10 cellular contexts compared by ENCODE assay signal in the genomic region with DNA sequence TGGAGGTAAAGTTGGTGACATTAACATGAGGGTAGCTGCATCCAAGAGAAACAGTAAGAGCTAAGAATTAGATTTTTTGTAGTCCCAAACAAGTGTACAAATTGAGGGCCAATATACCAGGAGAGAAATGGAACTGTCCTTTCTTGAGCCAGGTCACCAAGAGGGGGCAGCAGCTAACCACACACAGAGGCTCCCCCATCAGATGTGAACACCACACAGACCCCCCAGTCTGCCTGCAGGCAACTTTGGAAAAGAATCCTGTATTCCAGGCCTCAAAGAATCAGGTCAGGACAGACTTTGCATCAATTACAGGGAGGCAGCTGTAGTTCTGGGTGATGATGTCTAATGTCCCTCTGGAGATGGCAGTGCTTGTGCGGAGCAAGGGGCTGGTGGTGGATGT.
DNase-seq lines count a peak whose midpoint lies in the region; ATAC-seq and TF ChIP-seq lines count a peak whose summit lies in the region.
"Had no signal": no experiment of that assay in that cellular context is flagged by ENCODE, and none has a peak within 500 bp of the region (broad histone marks: within the 10 kb centered on the region; RNA-seq: fewer than 3 reads in every experiment).

No MANE protein-coding gene starts in this region.

- intact Hi-C loops in activated CD4-positive, alpha-beta T cell treated with anti-CD3 and anti-CD28 coated beads, Interleukin-2, amount 10 ng/mL, durations not matched to agents 24 days and 14 days (cut with micrococcal nuclease): no loop called here

- peaks cover 14% of the 10 kb centered on the region for H3K27me3 Mint-ChIP-seq in activated CD4-positive, alpha-beta T cell treated with anti-CD3 and anti-CD28 coated beads, Interleukin-2, amount 10 ng/mL, durations not matched to agents 24 days and 14 days

- DNase-seq in AG09319 (ENCODE audit: extremely low read depth, low read depth) (no peak), SK-N-SH (peak; percentile 78), iris pigment epithelial cell (ENCODE audit: low read depth) (peak; percentile 36), mesenteric fat pad (ENCODE audit: low spot score) (no peak)
- DNase-seq in activated CD4-positive, alpha-beta T cell treated with anti-CD3 and anti-CD28 coated beads, Interleukin-2, amount 10 ng/mL, durations not matched to agents 24 days and 14 days: no peak
- DNase-seq: activated naive CD4-positive, alpha-beta T cell treated with anti-CD3 and anti-CD28 coated beads, Interleukin-2, amount 10 ng/mL, durations not matched to agents 7 days and 5 days; NCI-H1048 had no signal

- peaks cover 12 to 15% of the 10 kb centered on the region in 2 experiments; a peak in 3 of 4 replicates for H3K4me1 ChIP-seq in SK-N-SH (ENCODE audit: control insufficient read depth in 1 of 2, insufficient read depth in 2 of 2, low read depth in 1 of 2, low read length in 1 of 2)

- H3K9ac ChIP-seq in SK-N-SH: no peak overlapping the region

- no peaks in the 10 kb centered on the region for H3K36me3 Mint-ChIP-seq in activated CD4-positive, alpha-beta T cell treated with anti-CD3 and anti-CD28 coated beads, Interleukin-2, amount 10 ng/mL, durations not matched to agents 24 days and 14 days (ENCODE audit: low read depth)
- H3K36me3 Mint-ChIP-seq: activated naive CD4-positive, alpha-beta T cell treated with anti-CD3 and anti-CD28 coated beads, Interleukin-2, amount 10 ng/mL, durations not matched to agents 7 days and 5 days had no signal

- no peak overlapping the region; a peak in 1 of 4 replicates for H3K27ac ChIP-seq in SK-N-SH (ENCODE audit: low read depth in 2 of 2, low read length in 1 of 2)

- H4K20me1 ChIP-seq in SK-N-SH (ENCODE audit: insufficient read depth): no peaks in the 10 kb centered on the region

- H3K9me3 Mint-ChIP-seq in activated CD4-positive, alpha-beta T cell treated with anti-CD3 and anti-CD28 coated beads, Interleukin-2, amount 10 ng/mL, durations not matched to agents 24 days and 14 days: no peaks in the 10 kb centered on the region
- H3K9me3 Mint-ChIP-seq: activated naive CD4-positive, alpha-beta T cell treated with anti-CD3 and anti-CD28 coated beads, Interleukin-2, amount 10 ng/mL, durations not matched to agents 7 days and 5 days had no signal

- no peaks in the 10 kb centered on the region for H3K9me3 ChIP-seq in SK-N-SH

- CTCF ChIA-PET in SK-N-SH (lab: Yijun Ruan, JAX): interaction anchor here (0.6 to 10.8 kb wide), 40 partner anchors 12 to 218 kb away, joined by 3 to 138 read pairs (median 4); a partner anchor contains a TSS

- H3K4me3 ChIP-seq in SK-N-SH (ENCODE audit: low read depth in 2 of 2, low read length in 1 of 2): no peak overlapping the region; a peak in 1 of 4 replicates

- TF ChIP-seq RAD21 in SK-N-SH (IDR thresholded peaks at IDR 0.05; ENCODE audit: low read length): peak; percentile 82

- ATAC-seq in GM18907 (IDR thresholded peaks at IDR 0.05; ENCODE audit: unreplicated experiment) (no peak), HG03442 (IDR thresholded peaks at IDR 0.05; ENCODE audit: unreplicated experiment) (no peak)

- no peak overlapping the region for H3K4me3 Mint-ChIP-seq in activated CD4-positive, alpha-beta T cell treated with anti-CD3 and anti-CD28 coated beads, Interleukin-2, amount 10 ng/mL, durations not matched to agents 24 days and 14 days
- H3K4me3 Mint-ChIP-seq: activated naive CD4-positive, alpha-beta T cell treated with anti-CD3 and anti-CD28 coated beads, Interleukin-2, amount 10 ng/mL, durations not matched to agents 7 days and 5 days had no signal

- no peak overlapping the region for H2AFZ ChIP-seq in SK-N-SH (ENCODE audit: low read depth)

- H3K79me2 ChIP-seq in SK-N-SH (ENCODE audit: insufficient read depth): no peaks in the 10 kb centered on the region

- H3K9me2 ChIP-seq in SK-N-SH: no peaks in the 10 kb centered on the region

- peaks cover 19% of the 10 kb centered on the region for H3F3A ChIP-seq in SK-N-SH (replicated peaks; ENCODE audit: insufficient read depth)

- no peak overlapping the region for H3K27ac Mint-ChIP-seq in activated CD4-positive, alpha-beta T cell treated with anti-CD3 and anti-CD28 coated beads, Interleukin-2, amount 10 ng/mL, durations not matched to agents 24 days and 14 days
- H3K27ac Mint-ChIP-seq: activated naive CD4-positive, alpha-beta T cell treated with anti-CD3 and anti-CD28 coated beads, Interleukin-2, amount 10 ng/mL, durations not matched to agents 7 days and 5 days had no signal

- WGBS in SK-N-SH (ENCODE audit: low lambda C conversion rate): 91% methylated on average over 1 of the region's 1 CpG

- H3K4me1 Mint-ChIP-seq in activated CD4-positive, alpha-beta T cell treated with anti-CD3 and anti-CD28 coated beads, Interleukin-2, amount 10 ng/mL, durations not matched to agents 24 days and 14 days: no peaks in the 10 kb centered on the region
- H3K4me1 Mint-ChIP-seq: activated naive CD4-positive, alpha-beta T cell treated with anti-CD3 and anti-CD28 coated beads, Interleukin-2, amount 10 ng/mL, durations not matched to agents 7 days and 5 days had no signal

- POLR2A ChIA-PET in SK-N-SH (lab: Yijun Ruan, JAX): interaction anchor here (1.3 kb wide), 1 partner anchor 39 kb away, joined by 4 read pairs; no protein-coding TSS in a partner anchor

- TF ChIP-seq CTCF in AG09319 (IDR thresholded peaks at IDR 0.05; ENCODE audit: low read depth, low read length): peak; percentile 37
- peak; percentile 52; the same call in 2 of the 3 replicates for TF ChIP-seq CTCF in GM12872 (IDR thresholded peaks at IDR 0.05; ENCODE audit: insufficient read depth, low read depth, low read length)
- peak; percentile 75 for TF ChIP-seq CTCF in SK-N-SH (IDR thresholded peaks at IDR 0.05)

- no peak overlapping the region for H3K4me2 ChIP-seq in SK-N-SH

- peak in 1 of 2 experiments; percentile 26; a peak in 1 of 4 replicates for TF ChIP-seq EP300 in SK-N-SH (IDR thresholded peaks at IDR 0.05; ENCODE audit: borderline replicate concordance in 1 of 2, low read depth in 1 of 2, low read length in 1 of 2)

- H3K36me3 ChIP-seq in SK-N-SH (replicated peaks in 1 of 2; ENCODE audit: control insufficient read depth in 1 of 2, insufficient read depth in 2 of 2, low read length in 1 of 2): no peaks in the 10 kb centered on the region

- no peaks in the 10 kb centered on the region for H3K27me3 ChIP-seq in SK-N-SH (ENCODE audit: insufficient read depth)

TF ChIP-seq in SK-N-SH, 30 proteins besides CTCF, POLR2A, EP300 and RAD21:
- TF ChIP-seq RFX5 (IDR thresholded peaks at IDR 0.05; ENCODE audit: low read length): no peak
- TF ChIP-seq TEAD4 (IDR thresholded peaks at IDR 0.05; ENCODE audit: borderline replicate concordance, insufficient read depth): no peak
- no peak for TF ChIP-seq FOXM1 (IDR thresholded peaks at IDR 0.05; ENCODE audit: low read depth)
- TF ChIP-seq TCF12 (IDR thresholded peaks at IDR 0.05): no peak
- TF ChIP-seq SIN3A (IDR thresholded peaks at IDR 0.05; ENCODE audit: borderline replicate concordance, low read depth, low read length): no peak
- TF ChIP-seq CHD2 (IDR thresholded peaks at IDR 0.05; ENCODE audit: low read length, partially characterized antibody): no peak
- peak; percentile 12; the same call in 1 of the 2 replicates for TF ChIP-seq RCOR1 (IDR thresholded peaks at IDR 0.05; ENCODE audit: low read length)
- TF ChIP-seq EZH2phosphoT487 (IDR thresholded peaks at IDR 0.05; ENCODE audit: borderline replicate concordance, low read depth): no peak
- TF ChIP-seq, protein P1, sequence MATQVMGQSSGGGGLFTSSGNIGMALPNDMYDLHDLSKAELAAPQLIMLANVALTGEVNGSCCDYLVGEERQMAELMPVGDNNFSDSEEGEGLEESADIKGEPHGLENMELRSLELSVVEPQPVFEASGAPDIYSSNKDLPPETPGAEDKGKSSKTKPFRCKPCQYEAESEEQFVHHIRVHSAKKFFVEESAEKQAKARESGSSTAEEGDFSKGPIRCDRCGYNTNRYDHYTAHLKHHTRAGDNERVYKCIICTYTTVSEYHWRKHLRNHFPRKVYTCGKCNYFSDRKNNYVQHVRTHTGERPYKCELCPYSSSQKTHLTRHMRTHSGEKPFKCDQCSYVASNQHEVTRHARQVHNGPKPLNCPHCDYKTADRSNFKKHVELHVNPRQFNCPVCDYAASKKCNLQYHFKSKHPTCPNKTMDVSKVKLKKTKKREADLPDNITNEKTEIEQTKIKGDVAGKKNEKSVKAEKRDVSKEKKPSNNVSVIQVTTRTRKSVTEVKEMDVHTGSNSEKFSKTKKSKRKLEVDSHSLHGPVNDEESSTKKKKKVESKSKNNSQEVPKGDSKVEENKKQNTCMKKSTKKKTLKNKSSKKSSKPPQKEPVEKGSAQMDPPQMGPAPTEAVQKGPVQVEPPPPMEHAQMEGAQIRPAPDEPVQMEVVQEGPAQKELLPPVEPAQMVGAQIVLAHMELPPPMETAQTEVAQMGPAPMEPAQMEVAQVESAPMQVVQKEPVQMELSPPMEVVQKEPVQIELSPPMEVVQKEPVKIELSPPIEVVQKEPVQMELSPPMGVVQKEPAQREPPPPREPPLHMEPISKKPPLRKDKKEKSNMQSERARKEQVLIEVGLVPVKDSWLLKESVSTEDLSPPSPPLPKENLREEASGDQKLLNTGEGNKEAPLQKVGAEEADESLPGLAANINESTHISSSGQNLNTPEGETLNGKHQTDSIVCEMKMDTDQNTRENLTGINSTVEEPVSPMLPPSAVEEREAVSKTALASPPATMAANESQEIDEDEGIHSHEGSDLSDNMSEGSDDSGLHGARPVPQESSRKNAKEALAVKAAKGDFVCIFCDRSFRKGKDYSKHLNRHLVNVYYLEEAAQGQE (IDR thresholded peaks at IDR 0.05; ENCODE audit: low read depth, low read length): no peak
- TF ChIP-seq, protein P2, sequence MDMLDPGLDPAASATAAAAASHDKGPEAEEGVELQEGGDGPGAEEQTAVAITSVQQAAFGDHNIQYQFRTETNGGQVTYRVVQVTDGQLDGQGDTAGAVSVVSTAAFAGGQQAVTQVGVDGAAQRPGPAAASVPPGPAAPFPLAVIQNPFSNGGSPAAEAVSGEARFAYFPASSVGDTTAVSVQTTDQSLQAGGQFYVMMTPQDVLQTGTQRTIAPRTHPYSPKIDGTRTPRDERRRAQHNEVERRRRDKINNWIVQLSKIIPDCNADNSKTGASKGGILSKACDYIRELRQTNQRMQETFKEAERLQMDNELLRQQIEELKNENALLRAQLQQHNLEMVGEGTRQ (IDR thresholded peaks at IDR 0.05; ENCODE audit: borderline replicate concordance, low read depth, low read length): no peak
- TF ChIP-seq, protein P3, sequence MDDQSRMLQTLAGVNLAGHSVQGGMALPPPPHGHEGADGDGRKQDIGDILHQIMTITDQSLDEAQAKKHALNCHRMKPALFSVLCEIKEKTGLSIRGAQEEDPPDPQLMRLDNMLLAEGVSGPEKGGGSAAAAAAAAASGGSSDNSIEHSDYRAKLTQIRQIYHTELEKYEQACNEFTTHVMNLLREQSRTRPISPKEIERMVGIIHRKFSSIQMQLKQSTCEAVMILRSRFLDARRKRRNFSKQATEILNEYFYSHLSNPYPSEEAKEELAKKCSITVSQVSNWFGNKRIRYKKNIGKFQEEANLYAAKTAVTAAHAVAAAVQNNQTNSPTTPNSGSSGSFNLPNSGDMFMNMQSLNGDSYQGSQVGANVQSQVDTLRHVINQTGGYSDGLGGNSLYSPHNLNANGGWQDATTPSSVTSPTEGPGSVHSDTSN (IDR thresholded peaks at IDR 0.05): no peak
- peak; percentile 70 for TF ChIP-seq SMC3 (IDR thresholded peaks at IDR 0.05; ENCODE audit: low read depth, low read length)

Comparison
In these comparisons a context has a peak if more than half of its experiments do, and no peak if none do; other contexts are left out.
1. DNase-seq: peak in SK-N-SH (single experiment) and iris pigment epithelial cell (single experiment); none in AG09319 (single experiment), mesenteric fat pad (single experiment) and activated CD4-positive, alpha-beta T cell treated with anti-CD3 and anti-CD28 coated beads, Interleukin-2, amount 10 ng/mL, durations not matched to agents 24 days and 14 days (single experiment).
2. Peak in every context shown above with its lines, with median percentiles within 50 percentile points of each other: CTCF ChIP-seq.